ENCODE assay signal across 32 cellular contexts in genomic region chr12:26527702-26528101, GRCh38.
"Had no signal": no experiment of that assay in that cellular context is flagged by ENCODE, and none has a peak within 500 bp of the region (broad histone marks: within the 10 kb centered on the region; RNA-seq: fewer than 3 reads in every experiment).

No MANE protein-coding gene starts in this region.

- ATAC-seq: naive thymus-derived CD4-positive, alpha-beta T cell; natural killer cell; psoas muscle; right cardiac atrium; right lobe of liver; stimulated activated memory B cell treated with anti-CD40 and anti-IgM and Interleukin-4, amounts not matched to agents 10 μg/mL and 1 μg/mL and 100 μg/mL, for 72 hours; stimulated activated naive CD8-positive, alpha-beta T cell treated with anti-CD3 and anti-CD28 coated beads, Interleukin-15, amount 100 ng/mL, for 72 hours; stimulated activated naive CD8-positive, alpha-beta T cell treated with anti-CD3 and anti-CD28 coated beads, Interleukin-15, Interleukin-2, amounts not matched to agents 100 U/mL and 50 U/mL, for 24 hours had no signal

- H3K36me3 Mint-ChIP-seq: neural progenitor cell had no signal

- H3K27me3 ChIP-seq: neural progenitor cell, ovary, right lobe of liver, sigmoid colon, spleen, suprapubic skin, testis, tibial artery, transverse colon, vagina had no signal

- H3K27me3 Mint-ChIP-seq: naive thymus-derived CD4-positive, alpha-beta T cell; progenitor cell of endocrine pancreas; stimulated activated memory B cell treated with anti-CD40 and anti-IgM and Interleukin-4, amounts not matched to agents 10 μg/mL and 1 μg/mL and 100 μg/mL, for 72 hours; stimulated activated naive CD8-positive, alpha-beta T cell treated with anti-CD3 and anti-CD28 coated beads, Interleukin-15, amount 100 ng/mL, for 72 hours; type B pancreatic cell had no signal

- H3K4me1 ChIP-seq: neural progenitor cell, testis, vagina had no signal

- H3K4me3 Mint-ChIP-seq: naive thymus-derived CD4-positive, alpha-beta T cell; natural killer cell; nephron; neural progenitor cell; stimulated activated memory B cell treated with anti-CD40 and anti-IgM and Interleukin-4, amounts not matched to agents 10 μg/mL and 1 μg/mL and 100 μg/mL, for 72 hours; stimulated activated naive CD8-positive, alpha-beta T cell treated with anti-CD3 and anti-CD28 coated beads, Interleukin-15, amount 100 ng/mL, for 72 hours; type B pancreatic cell had no signal

- H3K4me1 Mint-ChIP-seq: neural progenitor cell; stimulated activated memory B cell treated with anti-CD40 and anti-IgM and Interleukin-4, amounts not matched to agents 10 μg/mL and 1 μg/mL and 100 μg/mL, for 72 hours; stimulated activated naive CD8-positive, alpha-beta T cell treated with anti-CD3 and anti-CD28 coated beads, Interleukin-15, amount 100 ng/mL, for 72 hours had no signal

- FAIRE-seq: urothelium cell line had no signal

- H3K4me3 ChIP-seq: neural progenitor cell, ovary, psoas muscle, right lobe of liver, sigmoid colon, smooth muscle cell, spleen, suprapubic skin, testis, tibial artery, transverse colon, vagina had no signal

- H3K9me3 ChIP-seq: testis had no signal

- H3K27ac Mint-ChIP-seq: naive thymus-derived CD4-positive, alpha-beta T cell; natural killer cell; nephron; neural progenitor cell; progenitor cell of endocrine pancreas; stimulated activated memory B cell treated with anti-CD40 and anti-IgM and Interleukin-4, amounts not matched to agents 10 μg/mL and 1 μg/mL and 100 μg/mL, for 72 hours; stimulated activated naive CD8-positive, alpha-beta T cell treated with anti-CD3 and anti-CD28 coated beads, Interleukin-15, amount 100 ng/mL, for 72 hours; type B pancreatic cell had no signal

- DNase-seq: naive thymus-derived CD4-positive, alpha-beta T cell; natural killer cell; occipital lobe; ovary; posterior cingulate gyrus; psoas muscle; right cardiac atrium; right lobe of liver; sigmoid colon; spleen; stimulated activated CD4-positive, alpha-beta T cell treated with anti-CD3 and anti-CD28 coated beads, Interleukin-12 subunit alpha, Interleukin-12 subunit beta, amount 100 ng/mL, for 4 hours; stimulated activated CD4-positive, alpha-beta T cell treated with anti-CD3 and anti-CD28 coated beads, Interleukin-1b, Interleukin-23, amount 100 ng/mL, for 48 hours; stimulated activated CD4-positive, alpha-beta T cell treated with anti-CD3 and anti-CD28 coated beads, Interleukin-4, amount 100 ng/mL, for 1 hour; stimulated activated CD4-positive, alpha-beta T cell treated with anti-CD3 and anti-CD28 coated beads, Interleukin-4, amount 100 ng/mL, for 4 hours; stimulated activated CD8-positive, alpha-beta memory T cell treated with anti-CD3 and anti-CD28 coated beads, Interleukin-4, amount 100 ng/mL, for 48 hours; stimulated activated naive CD4-positive, alpha-beta T cell; stimulated activated naive CD8-positive, alpha-beta T cell treated with anti-CD3 and anti-CD28 coated beads, Interleukin-15, amount 100 ng/mL, for 72 hours; stimulated activated naive CD8-positive, alpha-beta T cell treated with anti-CD3 and anti-CD28 coated beads, Interleukin-15, Interleukin-2, amounts not matched to agents 100 U/mL and 50 U/mL, for 24 hours; substantia nigra; testis; tibial artery; transverse colon had no signal

- H3K36me3 ChIP-seq: neural progenitor cell, ovary, sigmoid colon, suprapubic skin, transverse colon, vagina had no signal

- H3K27ac ChIP-seq: neural progenitor cell, ovary, parathyroid adenoma, right lobe of liver, sigmoid colon, spleen, suprapubic skin, testis, tibial artery, transverse colon, vagina had no signal
